Comparison of ENCODE assay signal across 8 cellular contexts in the genomic region with DNA sequence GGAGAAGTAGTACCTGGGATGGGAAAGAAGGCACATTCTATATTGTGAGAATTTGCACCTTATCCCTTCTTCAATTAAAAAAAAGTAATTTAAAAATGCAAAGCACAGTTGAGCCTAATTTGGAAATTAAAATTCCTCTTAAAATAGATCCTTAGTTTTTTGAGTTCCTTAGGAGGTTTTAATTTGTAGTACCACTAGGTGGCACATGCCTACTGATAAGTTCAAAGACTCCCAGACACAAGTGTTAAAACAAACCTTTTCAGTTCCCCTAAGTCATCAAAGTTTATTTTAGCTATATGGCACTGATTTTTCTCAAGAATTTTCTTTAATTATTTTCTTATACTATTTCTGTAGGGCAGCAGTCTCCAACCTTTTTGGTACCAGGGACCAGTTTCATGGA.
A peak's percentile ranks its signal among the peaks of the same experiment; 100 is the strongest.
DNase-seq lines count a peak whose midpoint lies in the region; ATAC-seq and TF ChIP-seq lines count a peak whose summit lies in the region.

No MANE protein-coding gene starts in this region.

- H3K4me3 ChIP-seq in SJCRH30 = no peak overlapping the region
- H3K4me3 ChIP-seq in fibroblast of villous mesenchyme (ENCODE audit: low read depth, low read length) = no peak overlapping the region
- H3K4me3 ChIP-seq in skeletal muscle cell (ENCODE audit: low read depth, low read length) = no peak overlapping the region

- no peak overlapping the region for H3K4me3 Mint-ChIP-seq in activated T-helper 1 cell treated with anti-CD3 and anti-CD28 coated beads, Interleukin-12 subunit alpha, Interleukin-12 subunit beta, Interleukin-2, Interleukin-4 antibody, amounts not matched to agents 30 ng/mL and 10 ng/mL and 1 ng/mL, durations not matched to agents 14 hours and 24 hours and 36 hours

- no peaks in the 10 kb centered on the region for H3K9me3 ChIP-seq in SJCRH30 (replicated peaks)

- H3K27ac ChIP-seq in SJCRH30 = no peak overlapping the region

- no peaks in the 10 kb centered on the region for H3K27me3 ChIP-seq in SJCRH30

- H3K9me3 Mint-ChIP-seq in activated T-helper 1 cell treated with anti-CD3 and anti-CD28 coated beads, Interleukin-12 subunit alpha, Interleukin-12 subunit beta, Interleukin-2, Interleukin-4 antibody, amounts not matched to agents 30 ng/mL and 10 ng/mL and 1 ng/mL, durations not matched to agents 14 hours and 24 hours and 36 hours = peaks cover 3% of the 10 kb centered on the region

- no peaks in the 10 kb centered on the region for H3K4me1 Mint-ChIP-seq in activated T-helper 1 cell treated with anti-CD3 and anti-CD28 coated beads, Interleukin-12 subunit alpha, Interleukin-12 subunit beta, Interleukin-2, Interleukin-4 antibody, amounts not matched to agents 30 ng/mL and 10 ng/mL and 1 ng/mL, durations not matched to agents 14 hours and 24 hours and 36 hours (ENCODE audit: low read depth)

- H3K27ac Mint-ChIP-seq in activated T-helper 1 cell treated with anti-CD3 and anti-CD28 coated beads, Interleukin-12 subunit alpha, Interleukin-12 subunit beta, Interleukin-2, Interleukin-4 antibody, amounts not matched to agents 30 ng/mL and 10 ng/mL and 1 ng/mL, durations not matched to agents 14 hours and 24 hours and 36 hours = no peak overlapping the region

- H3K27me3 Mint-ChIP-seq in activated T-helper 1 cell treated with anti-CD3 and anti-CD28 coated beads, Interleukin-12 subunit alpha, Interleukin-12 subunit beta, Interleukin-2, Interleukin-4 antibody, amounts not matched to agents 30 ng/mL and 10 ng/mL and 1 ng/mL, durations not matched to agents 14 hours and 24 hours and 36 hours (ENCODE audit: insufficient read depth) = peaks cover 1% of the 10 kb centered on the region

- ATAC-seq in GM18520 (IDR thresholded peaks at IDR 0.05; ENCODE audit: unreplicated experiment) = peak; percentile 43

- peak; percentile 67 for TF ChIP-seq CTCF in fibroblast of villous mesenchyme (IDR thresholded peaks at IDR 0.05; ENCODE audit: insufficient read depth, low read depth, low read length)

- no peaks in the 10 kb centered on the region for H3K36me3 ChIP-seq in SJCRH30

- H3K36me3 Mint-ChIP-seq in activated T-helper 1 cell treated with anti-CD3 and anti-CD28 coated beads, Interleukin-12 subunit alpha, Interleukin-12 subunit beta, Interleukin-2, Interleukin-4 antibody, amounts not matched to agents 30 ng/mL and 10 ng/mL and 1 ng/mL, durations not matched to agents 14 hours and 24 hours and 36 hours (ENCODE audit: low read depth) = no peaks in the 10 kb centered on the region

- intact Hi-C loops in activated T-helper 1 cell treated with anti-CD3 and anti-CD28 coated beads, Interleukin-12 subunit alpha, Interleukin-12 subunit beta, Interleukin-2, Interleukin-4 antibody, amounts not matched to agents 30 ng/mL and 10 ng/mL and 1 ng/mL, durations not matched to agents 14 hours and 24 hours and 36 hours (cut with micrococcal nuclease) = no loop called here

- H3K4me1 ChIP-seq in SJCRH30 = no peaks in the 10 kb centered on the region

- DNase-seq in AG20443 (ENCODE audit: low spot score) (peak; percentile 51), HT1080 (ENCODE audit: low read depth) (peak; percentile 17), SJCRH30 (peak; percentile 6 to 69), fibroblast of villous mesenchyme (ENCODE audit: low read depth) (peak; percentile 54), skeletal muscle cell (ENCODE audit: low read depth) (peak; percentile 15), middle frontal gyrus (ENCODE audit: extremely low spot score, low spot score) (no peak)
- no peak for DNase-seq in activated T-helper 1 cell treated with anti-CD3 and anti-CD28 coated beads, Interleukin-12 subunit alpha, Interleukin-12 subunit beta, Interleukin-2, Interleukin-4 antibody, amounts not matched to agents 30 ng/mL and 10 ng/mL and 1 ng/mL, durations not matched to agents 14 hours and 24 hours and 36 hours (ENCODE audit: low spot score)

Comparison
In these comparisons a context has a peak if more than half of its experiments do, and no peak if none do; other contexts are left out.
1. DNase-seq: peak in AG20443 (single experiment), HT1080 (single experiment), SJCRH30 (2 of 2), fibroblast of villous mesenchyme (single experiment) and skeletal muscle cell (single experiment); none in activated T-helper 1 cell treated with anti-CD3 and anti-CD28 coated beads, Interleukin-12 subunit alpha, Interleukin-12 subunit beta, Interleukin-2, Interleukin-4 antibody, amounts not matched to agents 30 ng/mL and 10 ng/mL and 1 ng/mL, durations not matched to agents 14 hours and 24 hours and 36 hours (single experiment) and middle frontal gyrus (single experiment).